ENCODE assay signal across 17 cellular contexts in the genomic region with DNA sequence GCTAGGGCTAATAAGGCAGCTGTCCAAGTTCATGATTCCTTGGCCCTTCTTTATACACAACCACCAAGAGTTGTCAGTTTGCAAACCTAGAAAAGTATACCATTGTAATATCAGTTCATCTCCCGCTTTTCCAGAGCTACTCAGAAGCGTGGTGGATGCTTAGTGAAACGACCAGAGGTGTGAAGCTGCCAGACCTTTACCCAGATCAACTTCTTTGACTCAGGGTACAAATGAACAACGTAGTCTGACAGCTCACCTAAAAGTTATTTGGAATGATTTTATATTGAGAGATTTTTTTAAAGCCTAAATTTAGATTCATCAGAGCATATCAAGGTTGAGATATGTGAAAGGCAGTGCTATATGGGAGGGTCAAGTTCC.
DNase-seq lines count a peak whose midpoint lies in the region; ATAC-seq and TF ChIP-seq lines count a peak whose summit lies in the region.
"Had no signal": no experiment of that assay in that cellular context is flagged by ENCODE, and none has a peak within 500 bp of the region (broad histone marks: within the 10 kb centered on the region; RNA-seq: fewer than 3 reads in every experiment).

No MANE protein-coding gene starts in this region.

- DNase-seq in Peyer's patch (no peak), esophagus muscularis mucosa (ENCODE audit: extremely low spot score) (no peak), testis (no peak), GF-D8 (lab: John Stamatoyannopoulos, UW) (no peak), endothelial cell (ENCODE audit: low spot score) (no peak)
- no peak for DNase-seq in activated naive CD4-positive, alpha-beta T cell treated with anti-CD3 and anti-CD28 coated beads, Interleukin-2, amount 50 U/mL, for 16 hours
- DNase-seq: activated effector memory CD4-positive, alpha-beta T cell treated with Interleukin-2 at 50 U/mL for 16 hours; CD4-positive, alpha-beta T cell; DMS79; KG1; NCI-H1048; stimulated activated CD4-positive, alpha-beta T cell treated with anti-CD3 and anti-CD28 coated beads, Interleukin-4, amount 100 ng/mL, for 4 hours; stimulated activated CD8-positive, alpha-beta memory T cell treated with anti-CD3 and anti-CD28 coated beads, Interleukin-4, amount 100 ng/mL, for 48 hours; T-helper 9 cell had no signal

- no peak for TF ChIP-seq POLR2A in Peyer's patch (IDR thresholded peaks at IDR 0.05)
- no peak for TF ChIP-seq POLR2A in esophagus muscularis mucosa (IDR thresholded peaks at IDR 0.05; ENCODE audit: low read depth)
- TF ChIP-seq POLR2A in testis (IDR thresholded peaks at IDR 0.05), result no peak

- no peaks in the 10 kb centered on the region for H3K27me3 Mint-ChIP-seq in endothelial cell (ENCODE audit: unreplicated experiment)

- H3K36me3 ChIP-seq in Peyer's patch (no peaks in the 10 kb centered on the region), esophagus muscularis mucosa (peaks cover 0 to 13% (median 4%) of the 10 kb centered on the region in 4 donors), muscle layer of colon (ENCODE audit: insufficient read depth, low read length) (peaks cover 16% of the 10 kb centered on the region), testis (ENCODE audit: low read depth, missing control alignments) (no peaks in the 10 kb centered on the region)

- no peaks in the 10 kb centered on the region for H3K27me3 ChIP-seq in Peyer's patch
- H3K27me3 ChIP-seq in esophagus muscularis mucosa, result no peaks in the 10 kb centered on the region
- H3K27me3 ChIP-seq in muscle layer of colon (ENCODE audit: control insufficient read depth in 1 of 2, insufficient read depth in 2 of 2, low read length in 2 of 2), result no peaks in the 10 kb centered on the region
- H3K27me3 ChIP-seq in testis, result no peaks in the 10 kb centered on the region

- no peaks in the 10 kb centered on the region for H3K9me3 Mint-ChIP-seq in endothelial cell (ENCODE audit: unreplicated experiment)
- H3K9me3 Mint-ChIP-seq: CD4-positive, alpha-beta T cell had no signal

- H3K4me1 Mint-ChIP-seq in endothelial cell (ENCODE audit: unreplicated experiment), result no peaks in the 10 kb centered on the region

- peak overlapping the region in 3 of 4 donors; percentile 45 to 88 (median 53) for H3K27ac ChIP-seq in Peyer's patch
- peak overlapping the region; percentile 97 to 99 (median 99) for H3K27ac ChIP-seq in esophagus muscularis mucosa (replicated peaks in 1 of 4)
- peak overlapping the region; percentile 62 for H3K27ac ChIP-seq in muscle layer of colon (ENCODE audit: low read depth, low read length)
- H3K27ac ChIP-seq in testis, result peak overlapping the region; percentile 60 to 90
- H3K27ac ChIP-seq: SK-N-MC had no signal

- intact Hi-C loops in esophagus muscularis mucosa (cut with DNase I), result loop anchor here (5.0 kb wide), 1 partner anchor 37 kb away; no protein-coding TSS in a partner anchor
- intact Hi-C loops in testis (cut with DNase I; ENCODE audit: low total_unique reads), result no loop called here

- no peak overlapping the region for H3K4me3 ChIP-seq in Peyer's patch
- H3K4me3 ChIP-seq in esophagus muscularis mucosa, result peak overlapping the region in 3 of 4 donors; percentile 24 to 89 (median 79)
- H3K4me3 ChIP-seq in muscle layer of colon (ENCODE audit: low read depth in 1 of 2, low read length in 2 of 2), result no peak overlapping the region
- no peak overlapping the region for H3K4me3 ChIP-seq in testis
- H3K4me3 ChIP-seq: SK-N-MC had no signal

- H3K27ac Mint-ChIP-seq in endothelial cell (ENCODE audit: unreplicated experiment), result no peak overlapping the region
- H3K27ac Mint-ChIP-seq: CD4-positive, alpha-beta T cell had no signal

- no peaks in the 10 kb centered on the region for H3K36me3 Mint-ChIP-seq in endothelial cell (ENCODE audit: low read depth, unreplicated experiment)

- H3K4me1 ChIP-seq in Peyer's patch, result peaks cover 0 to 18% (median 0%) of the 10 kb centered on the region in 4 donors
- peaks cover 65 to 94% (median 91%) of the 10 kb centered on the region in 4 donors for H3K4me1 ChIP-seq in esophagus muscularis mucosa
- H3K4me1 ChIP-seq in muscle layer of colon (ENCODE audit: insufficient read depth, low read length), result peaks cover 94% of the 10 kb centered on the region
- peaks cover 39% of the 10 kb centered on the region for H3K4me1 ChIP-seq in testis

- no peak overlapping the region for H3K9ac ChIP-seq in muscle layer of colon (ENCODE audit: low read length)

- TF ChIP-seq CTCF in Peyer's patch (IDR thresholded peaks at IDR 0.05), result no peak
- no peak for TF ChIP-seq CTCF in esophagus muscularis mucosa (IDR thresholded peaks at IDR 0.05)
- no peak for TF ChIP-seq CTCF in testis (IDR thresholded peaks at IDR 0.05)
- no peak for TF ChIP-seq CTCF in endothelial cell (IDR thresholded peaks at IDR 0.05; ENCODE audit: unreplicated experiment)

- no peak for TF ChIP-seq EP300 in esophagus muscularis mucosa (IDR thresholded peaks at IDR 0.05)

- ATAC-seq in HG03354 (IDR thresholded peaks at IDR 0.05; ENCODE audit: poor library complexity, severe bottlenecking, unreplicated experiment), result no peak

- no peaks in the 10 kb centered on the region for H3K9me3 ChIP-seq in Peyer's patch
- no peaks in the 10 kb centered on the region for H3K9me3 ChIP-seq in esophagus muscularis mucosa
- no peaks in the 10 kb centered on the region for H3K9me3 ChIP-seq in muscle layer of colon (ENCODE audit: low read length)
- no peaks in the 10 kb centered on the region for H3K9me3 ChIP-seq in testis

- no peak overlapping the region for H3K4me3 Mint-ChIP-seq in endothelial cell (ENCODE audit: unreplicated experiment)
- H3K4me3 Mint-ChIP-seq: CD4-positive, alpha-beta T cell had no signal

- 55% methylated on average over 4 of the region's 4 CpGs for WGBS in esophagus muscularis mucosa
- 41 to 69% methylated on average over 4 of the region's 4 CpGs for WGBS in testis, 2 donors

Comparison
In these comparisons a context has a peak if more than half of its experiments do, and no peak if none do; other contexts are left out.
1. H3K4me3 ChIP-seq: peak in esophagus muscularis mucosa (3 of 4); none in Peyer's patch (0 of 4), muscle layer of colon (0 of 2) and testis (0 of 2).
2. Peak in every context shown above with its lines, with median percentiles within 50 percentile points of each other: H3K27ac ChIP-seq.